In the genomic region with DNA sequence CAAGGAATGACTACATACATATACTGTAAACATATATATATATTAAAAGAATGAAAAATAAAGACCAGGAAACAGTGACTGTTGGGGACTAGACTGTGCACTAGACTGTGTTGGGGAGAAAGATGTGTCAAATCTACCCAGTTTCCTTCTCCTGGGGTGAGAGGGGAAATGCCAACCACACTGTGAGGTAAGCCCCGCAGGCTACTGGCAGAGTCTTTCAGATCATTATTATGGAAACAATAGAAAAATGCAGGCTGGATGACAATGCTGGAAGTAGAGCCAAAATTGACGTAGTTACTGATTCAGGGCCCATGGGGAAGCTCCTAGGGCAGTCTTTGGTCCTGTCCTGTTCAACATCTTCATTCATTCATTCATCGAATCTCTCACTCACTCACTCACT, we compare ENCODE assay signal across 31 cellular contexts.
"Had no signal": no experiment of that assay in that cellular context is flagged by ENCODE, and none has a peak within 500 bp of the region (broad histone marks: within the 10 kb centered on the region; RNA-seq: fewer than 3 reads in every experiment).

No MANE protein-coding gene starts in this region.

- ATAC-seq: activated T-cell treated with anti-CD3 and anti-CD28 coated beads, Interleukin-2, amount 50 U/mL, for 4 hours; activated T-helper 17 cell treated with anti-CD3 and anti-CD28 coated beads, Interleukin-2, amount 50 U/mL, for 72 hours; body of pancreas; left lobe of liver; lower lobe of right lung; naive thymus-derived CD4-positive, alpha-beta T cell; stimulated activated memory B cell treated with anti-CD40 and anti-IgM and Interleukin-4, amounts not matched to agents 10 μg/mL and 1 μg/mL and 100 μg/mL, for 72 hours had no signal

- H3K36me3 ChIP-seq: ovary had no signal

- H3K4me1 Mint-ChIP-seq: activated naive CD4-positive, alpha-beta T cell treated with anti-CD3 and anti-CD28 coated beads, Interleukin-2, amount 50 U/mL, for 24 hours; naive thymus-derived CD4-positive, alpha-beta T cell; stimulated activated memory B cell treated with anti-CD40 and anti-IgM and Interleukin-4, amounts not matched to agents 10 μg/mL and 1 μg/mL and 100 μg/mL, for 72 hours had no signal

- H3K4me3 ChIP-seq: body of pancreas, cardiac muscle cell, coronary artery, esophagus muscularis mucosa, lower lobe of right lung, ovary, sigmoid colon, smooth muscle cell, suprapubic skin, tibial artery had no signal

- H3K27ac Mint-ChIP-seq: activated naive CD4-positive, alpha-beta T cell treated with anti-CD3 and anti-CD28 coated beads, Interleukin-2, amount 50 U/mL, for 24 hours; naive thymus-derived CD4-positive, alpha-beta T cell; progenitor cell of endocrine pancreas; stimulated activated memory B cell treated with anti-CD40 and anti-IgM and Interleukin-4, amounts not matched to agents 10 μg/mL and 1 μg/mL and 100 μg/mL, for 72 hours; T-helper 2 cell treated with Interferon-gamma antibody and Interleukin-4, amounts not matched to agents 5 μg/mL and 100 μg/mL, for 36 hours had no signal

- H3K27me3 ChIP-seq: body of pancreas, cardiac muscle cell, esophagus muscularis mucosa, ovary, sigmoid colon, suprapubic skin, tibial artery had no signal

- H3K4me3 Mint-ChIP-seq: activated naive CD4-positive, alpha-beta T cell treated with anti-CD3 and anti-CD28 coated beads, Interleukin-2, amount 50 U/mL, for 24 hours; activated T-cell treated with anti-CD3 and anti-CD28 coated beads, Interleukin-2, amount 50 U/mL, for 4 hours; activated T-helper 17 cell treated with anti-CD3 and anti-CD28 coated beads, Interleukin-2, amount 50 U/mL, for 72 hours; naive thymus-derived CD4-positive, alpha-beta T cell; stimulated activated memory B cell treated with anti-CD40 and anti-IgM and Interleukin-4, amounts not matched to agents 10 μg/mL and 1 μg/mL and 100 μg/mL, for 72 hours; T-helper 2 cell treated with Interferon-gamma antibody and Interleukin-4, amounts not matched to agents 5 μg/mL and 100 μg/mL, for 36 hours had no signal

- H3K9me3 Mint-ChIP-seq: activated naive CD4-positive, alpha-beta T cell treated with anti-CD3 and anti-CD28 coated beads, Interleukin-2, amount 50 U/mL, for 24 hours; activated T-cell treated with anti-CD3 and anti-CD28 coated beads, Interleukin-2, amount 50 U/mL, for 4 hours; activated T-helper 17 cell treated with anti-CD3 and anti-CD28 coated beads, Interleukin-2, amount 50 U/mL, for 72 hours; stimulated activated memory B cell treated with anti-CD40 and anti-IgM and Interleukin-4, amounts not matched to agents 10 μg/mL and 1 μg/mL and 100 μg/mL, for 72 hours; T-helper 2 cell treated with Interferon-gamma antibody and Interleukin-4, amounts not matched to agents 5 μg/mL and 100 μg/mL, for 36 hours had no signal

- DNase-seq: activated CD4-positive, alpha-beta T cell treated with anti-CD3 and anti-CD28 coated beads for 4 hours; activated CD4-positive, alpha-beta T cell treated with anti-CD3 and anti-CD28 coated beads, Interleukin-2, amount 50 U/mL, for 48 hours; activated CD4-positive, CD25-positive, alpha-beta regulatory T cell; activated CD8-positive, alpha-beta memory T cell treated with anti-CD3 and anti-CD28 coated beads, Interleukin-2, amount 50 U/mL, for 48 hours; activated gamma-delta T cell treated with Interleukin-2 at 50 U/mL for 16 hours; activated T-cell treated with anti-CD3 and anti-CD28 coated beads, Interleukin-2, amount 50 U/mL, for 4 hours; anterior cingulate cortex; body of pancreas; cerebellar nuclear complex; kidney glomerular epithelial cell; lower lobe of right lung; midbrain; naive thymus-derived CD4-positive, alpha-beta T cell; ovary; sigmoid colon; stimulated activated CD4-positive, alpha-beta T cell treated with anti-CD3 and anti-CD28 coated beads, Interleukin-1b, Interleukin-23, amount 100 ng/mL, for 48 hours; stimulated activated CD4-positive, alpha-beta T cell treated with anti-CD3 and anti-CD28 coated beads, Interleukin-4, amount 100 ng/mL, for 4 hours; stimulated activated CD8-positive, alpha-beta memory T cell treated with anti-CD3 and anti-CD28 coated beads, Interleukin-4, amount 100 ng/mL, for 48 hours; T-helper 1 cell; tibial artery had no signal

- H3K9me3 ChIP-seq: body of pancreas, esophagus muscularis mucosa, lower lobe of right lung, ovary, sigmoid colon, suprapubic skin, tibial artery had no signal

- H3K27ac ChIP-seq: body of pancreas, cardiac muscle cell, coronary artery, esophagus muscularis mucosa, lower lobe of right lung, ovary, sigmoid colon, suprapubic skin, tibial artery had no signal

- H3K4me2 ChIP-seq: smooth muscle cell had no signal

- H3K4me1 ChIP-seq: body of pancreas, esophagus muscularis mucosa, lower lobe of right lung, sigmoid colon, suprapubic skin, tibial artery had no signal

- H3K27me3 Mint-ChIP-seq: activated naive CD4-positive, alpha-beta T cell treated with anti-CD3 and anti-CD28 coated beads, Interleukin-2, amount 50 U/mL, for 24 hours; activated T-helper 17 cell treated with anti-CD3 and anti-CD28 coated beads, Interleukin-2, amount 50 U/mL, for 72 hours; naive thymus-derived CD4-positive, alpha-beta T cell; progenitor cell of endocrine pancreas; stimulated activated memory B cell treated with anti-CD40 and anti-IgM and Interleukin-4, amounts not matched to agents 10 μg/mL and 1 μg/mL and 100 μg/mL, for 72 hours had no signal
